1 cellular context compared by ENCODE assay signal in genomic region chr10:11699546-11700097, GRCh38.
TF ChIP-seq lines count a peak whose summit lies in the region.

No MANE protein-coding gene starts in this region.

TF ChIP-seq in HepG2, 621 proteins besides CTCF, POLR2A, EP300 and RAD21 (continued from another document and continues in another):
- no peak for TF ChIP-seq CREBL2 (CRISPR knock-in tag; IDR thresholded peaks at IDR 0.05; ENCODE audit: borderline replicate concordance)
- TF ChIP-seq ZBTB8A (CRISPR knock-in tag; IDR thresholded peaks at IDR 0.05; ENCODE audit: borderline replicate concordance, low read depth), result no peak
- TF ChIP-seq ZNF850 (CRISPR knock-in tag; conservative IDR thresholded peaks at IDR 0.05), result no peak
- TF ChIP-seq MTA3 (CRISPR knock-in tag; IDR thresholded peaks at IDR 0.05), result no peak
- TF ChIP-seq ZSCAN20 (CRISPR knock-in tag; IDR thresholded peaks at IDR 0.05; ENCODE audit: borderline replicate concordance), result no peak
- TF ChIP-seq JDP2 (CRISPR knock-in tag; IDR thresholded peaks at IDR 0.05; ENCODE audit: borderline replicate concordance), result no peak
- TF ChIP-seq YEATS4 (CRISPR knock-in tag; IDR thresholded peaks at IDR 0.05; ENCODE audit: borderline replicate concordance), result peak; percentile 78; the same call in 1 of the 2 replicates
- peak; percentile 66; the same call in 1 of the 2 replicates for TF ChIP-seq IRX3 (CRISPR knock-in tag; IDR thresholded peaks at IDR 0.05; ENCODE audit: borderline replicate concordance, low read depth)
- TF ChIP-seq ZNF775 (CRISPR knock-in tag; IDR thresholded peaks at IDR 0.05; ENCODE audit: borderline replicate concordance), result no peak
- TF ChIP-seq ZNF329 (CRISPR knock-in tag; IDR thresholded peaks at IDR 0.05; ENCODE audit: low read depth), result peak; percentile 37; the same call in 1 of the 2 replicates
- no peak for TF ChIP-seq ZNF513 (CRISPR knock-in tag; conservative IDR thresholded peaks at IDR 0.05)
- TF ChIP-seq FOXP1 (IDR thresholded peaks at IDR 0.05), result no peak
- TF ChIP-seq FOXP1 (CRISPR knock-in tag; IDR thresholded peaks at IDR 0.05), result peak; percentile 73
- peak; percentile 74; the same call in 1 of the 2 replicates for TF ChIP-seq ZBTB4 (CRISPR knock-in tag; IDR thresholded peaks at IDR 0.05; ENCODE audit: borderline replicate concordance)
- TF ChIP-seq MEIS1 (CRISPR knock-in tag; IDR thresholded peaks at IDR 0.05; ENCODE audit: borderline replicate concordance), result peak; percentile 87; the same call in 1 of the 2 replicates
- no peak for TF ChIP-seq PCBP2 (optimal IDR thresholded peaks at IDR 0.05; ENCODE audit: low read depth, low read length, poor library complexity, severe bottlenecking)
- no peak for TF ChIP-seq ZFP41 (CRISPR knock-in tag; IDR thresholded peaks at IDR 0.05; ENCODE audit: borderline replicate concordance)
- peak; percentile 58 for TF ChIP-seq ZBED4 (CRISPR knock-in tag; IDR thresholded peaks at IDR 0.05; ENCODE audit: borderline replicate concordance)
- peak; percentile 15; the same call in 1 of the 2 replicates for TF ChIP-seq ZKSCAN5 (CRISPR knock-in tag; IDR thresholded peaks at IDR 0.05)
- peak; percentile 63; the same call in 1 of the 2 replicates for TF ChIP-seq ZBTB38 (CRISPR knock-in tag; IDR thresholded peaks at IDR 0.05)
- no peak; the same call in 1 of the 2 replicates for TF ChIP-seq ZNF816 (CRISPR knock-in tag; IDR thresholded peaks at IDR 0.05; ENCODE audit: borderline replicate concordance)
- TF ChIP-seq NCOR1 (IDR thresholded peaks at IDR 0.05; ENCODE audit: borderline replicate concordance, low read length), result peak; percentile 84; the same call in 1 of the 2 replicates
- no peak for TF ChIP-seq BCLAF1 (IDR thresholded peaks at IDR 0.05)
- TF ChIP-seq HCFC1 (IDR thresholded peaks at IDR 0.05; ENCODE audit: low read depth, low read length), result no peak
- peak; percentile 34; the same call in 1 of the 2 replicates for TF ChIP-seq ARNT2 (CRISPR knock-in tag; IDR thresholded peaks at IDR 0.05; ENCODE audit: low read depth)
- TF ChIP-seq RERE (CRISPR knock-in tag; IDR thresholded peaks at IDR 0.05; ENCODE audit: low read depth), result peak; percentile 79
- TF ChIP-seq TGIF2 (CRISPR knock-in tag; IDR thresholded peaks at IDR 0.05), result peak; percentile 53; the same call in 1 of the 2 replicates
- peak; percentile 42; the same call in 1 of the 2 replicates for TF ChIP-seq ZNF607 (CRISPR knock-in tag; IDR thresholded peaks at IDR 0.05; ENCODE audit: borderline replicate concordance)
- TF ChIP-seq SRF (IDR thresholded peaks at IDR 0.05; ENCODE audit: low read depth, low read length), result no peak
- peak; percentile 92 for TF ChIP-seq ZNF292 (CRISPR knock-in tag; IDR thresholded peaks at IDR 0.05; ENCODE audit: borderline replicate concordance, low read depth)
- no peak for TF ChIP-seq GABPA (IDR thresholded peaks at IDR 0.05; ENCODE audit: low read depth, low read length)
- TF ChIP-seq GABPA (CRISPR knock-in tag; IDR thresholded peaks at IDR 0.05; ENCODE audit: low read depth), result peak; percentile 60; the same call in 1 of the 2 replicates
- peak in 1 of 2 experiments; percentile 61; a peak in 1 of 4 replicates for TF ChIP-seq ATF4 (CRISPR knock-in tag; IDR thresholded peaks at IDR 0.05)
- no peak for TF ChIP-seq ZNF678 (CRISPR knock-in tag; IDR thresholded peaks at IDR 0.05)
- peak; percentile 91; the same call in 1 of the 2 replicates for TF ChIP-seq ZNF512 (CRISPR knock-in tag; IDR thresholded peaks at IDR 0.05)
